ENCODE assay signal across 25 cellular contexts in the genomic region with DNA sequence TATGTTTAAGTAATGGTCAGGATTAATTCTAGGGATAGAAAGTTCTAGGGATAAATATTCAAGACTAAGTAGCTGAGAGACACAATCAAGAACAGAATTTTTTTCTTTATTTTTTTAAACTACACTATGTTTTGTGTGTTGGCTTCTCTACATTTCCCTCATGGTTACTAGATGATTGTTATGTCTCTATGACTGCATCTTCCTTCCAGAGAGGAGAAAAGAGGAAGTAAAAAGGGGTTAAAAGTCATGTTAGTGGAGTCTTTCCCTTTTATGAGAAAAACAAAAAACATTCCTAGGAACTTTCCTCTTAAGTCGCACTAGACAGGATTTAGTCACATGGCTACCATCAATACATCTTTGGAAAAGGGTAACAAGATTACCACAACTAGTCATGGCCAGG.
"Had no signal": no experiment of that assay in that cellular context is flagged by ENCODE, and none has a peak within 500 bp of the region (broad histone marks: within the 10 kb centered on the region; RNA-seq: fewer than 3 reads in every experiment).

No MANE protein-coding gene starts in this region.

- H3K36me3 Mint-ChIP-seq: activated naive CD8-positive, alpha-beta T cell treated with anti-CD3 and anti-CD28 coated beads, Interleukin-2, amount 10 ng/mL, durations not matched to agents 7 days and 5 days; mesothelial cell of epicardium; naive thymus-derived CD8-positive, alpha-beta T cell; neural progenitor cell; stimulated activated effector memory CD8-positive, alpha-beta T cell treated with anti-CD3 and anti-CD28 coated beads, Interleukin-12 subunit alpha, Interleukin-12 subunit beta, amount 100 ng/mL, for 72 hours had no signal

- H3K4me1 Mint-ChIP-seq: activated CD4-positive, alpha-beta memory T cell treated with anti-CD3 and anti-CD28 coated beads, Interleukin-2, amount 10 ng/mL, durations not matched to agents 7 days and 5 days; activated CD4-positive, alpha-beta T cell treated with anti-CD3 and anti-CD28 coated beads, Interleukin-2, amount 10 ng/mL, durations not matched to agents 24 days and 14 days; activated naive CD8-positive, alpha-beta T cell treated with anti-CD3 and anti-CD28 coated beads, Interleukin-2, amount 10 ng/mL, durations not matched to agents 7 days and 5 days; naive thymus-derived CD8-positive, alpha-beta T cell; neural progenitor cell; stimulated activated effector memory CD8-positive, alpha-beta T cell treated with anti-CD3 and anti-CD28 coated beads, Interleukin-12 subunit alpha, Interleukin-12 subunit beta, amount 100 ng/mL, for 72 hours had no signal

- H3K4me3 ChIP-seq: colonic mucosa, esophagus squamous epithelium, gastrocnemius medialis, left ventricle myocardium inferior, neural progenitor cell, right lobe of liver, skin epidermis, stomach, suprapubic skin, tibial nerve had no signal

- H3K27ac ChIP-seq: colonic mucosa, esophagus squamous epithelium, gastrocnemius medialis, left ventricle myocardium inferior, neural progenitor cell, right lobe of liver, skin epidermis, stomach, suprapubic skin, tibial nerve had no signal

- H3K27ac Mint-ChIP-seq: activated CD4-positive, alpha-beta memory T cell treated with anti-CD3 and anti-CD28 coated beads, Interleukin-2, amount 10 ng/mL, durations not matched to agents 7 days and 5 days; activated CD4-positive, alpha-beta T cell treated with anti-CD3 and anti-CD28 coated beads, Interleukin-2, amount 10 ng/mL, durations not matched to agents 24 days and 14 days; activated naive CD4-positive, alpha-beta T cell treated with anti-CD3 and anti-CD28 coated beads for 36 hours; activated naive CD8-positive, alpha-beta T cell treated with anti-CD3 and anti-CD28 coated beads, Interleukin-2, amount 10 ng/mL, durations not matched to agents 7 days and 5 days; activated T-cell treated with anti-CD3 and anti-CD28 coated beads, Interleukin-2, amount 50 U/mL, for 72 hours; mesothelial cell of epicardium; naive thymus-derived CD8-positive, alpha-beta T cell; neural progenitor cell; stimulated activated effector memory CD8-positive, alpha-beta T cell treated with anti-CD3 and anti-CD28 coated beads, Interleukin-12 subunit alpha, Interleukin-12 subunit beta, amount 100 ng/mL, for 72 hours had no signal

- DNase-seq: activated CD4-positive, alpha-beta memory T cell treated with anti-CD3 and anti-CD28 coated beads, Interleukin-2, amount 10 ng/mL, durations not matched to agents 7 days and 5 days; activated CD4-positive, alpha-beta T cell treated with anti-CD3 and anti-CD28 coated beads, Interleukin-2, amount 10 ng/mL, durations not matched to agents 24 days and 14 days; activated effector memory CD4-positive, alpha-beta T cell treated with Interleukin-2 at 50 U/mL for 16 hours; activated naive CD4-positive, alpha-beta T cell treated with anti-CD3 and anti-CD28 coated beads for 36 hours; activated naive CD8-positive, alpha-beta T cell treated with anti-CD3 and anti-CD28 coated beads, Interleukin-2, amount 10 ng/mL, durations not matched to agents 7 days and 5 days; activated T-cell treated with anti-CD3 and anti-CD28 coated beads, Interleukin-2, amount 50 U/mL, for 72 hours; amniotic stem cell; colonic mucosa; esophagus squamous epithelium; gastrocnemius medialis; hippocampal formation; kidney glomerular epithelial cell; left ventricle myocardium inferior; mammary epithelial cell; naive thymus-derived CD8-positive, alpha-beta T cell; posterior cingulate gyrus; right lobe of liver; stimulated activated CD4-positive, alpha-beta T cell treated with anti-CD3 and anti-CD28 coated beads, Interleukin-2, amount 100 ng/mL, for 24 hours; stomach had no signal

- H3K9me3 Mint-ChIP-seq: activated CD4-positive, alpha-beta memory T cell treated with anti-CD3 and anti-CD28 coated beads, Interleukin-2, amount 10 ng/mL, durations not matched to agents 7 days and 5 days; activated CD4-positive, alpha-beta T cell treated with anti-CD3 and anti-CD28 coated beads, Interleukin-2, amount 10 ng/mL, durations not matched to agents 24 days and 14 days; activated naive CD4-positive, alpha-beta T cell treated with anti-CD3 and anti-CD28 coated beads for 36 hours; activated T-cell treated with anti-CD3 and anti-CD28 coated beads, Interleukin-2, amount 50 U/mL, for 72 hours; naive thymus-derived CD8-positive, alpha-beta T cell; neural progenitor cell had no signal

- H3K36me3 ChIP-seq: colonic mucosa, esophagus squamous epithelium, gastrocnemius medialis, left ventricle myocardium inferior, neural progenitor cell, right lobe of liver, stomach, suprapubic skin, tibial nerve had no signal

- ATAC-seq: activated T-cell treated with anti-CD3 and anti-CD28 coated beads, Interleukin-2, amount 50 U/mL, for 72 hours; gastrocnemius medialis; naive thymus-derived CD8-positive, alpha-beta T cell; right lobe of liver; stimulated activated effector memory CD8-positive, alpha-beta T cell treated with anti-CD3 and anti-CD28 coated beads, Interleukin-12 subunit alpha, Interleukin-12 subunit beta, amount 100 ng/mL, for 72 hours had no signal

- H3K27me3 ChIP-seq: colonic mucosa, esophagus squamous epithelium, gastrocnemius medialis, neural progenitor cell, right lobe of liver, stomach, tibial nerve had no signal

- H3K9me3 ChIP-seq: colonic mucosa, esophagus squamous epithelium, gastrocnemius medialis, left ventricle myocardium inferior, right lobe of liver, stomach, suprapubic skin, tibial nerve had no signal

- H3K4me1 ChIP-seq: colonic mucosa, esophagus squamous epithelium, gastrocnemius medialis, left ventricle myocardium inferior, neural progenitor cell, right lobe of liver, stomach, suprapubic skin, tibial nerve had no signal

- H3K4me3 Mint-ChIP-seq: activated CD4-positive, alpha-beta memory T cell treated with anti-CD3 and anti-CD28 coated beads, Interleukin-2, amount 10 ng/mL, durations not matched to agents 7 days and 5 days; activated CD4-positive, alpha-beta T cell treated with anti-CD3 and anti-CD28 coated beads, Interleukin-2, amount 10 ng/mL, durations not matched to agents 24 days and 14 days; activated naive CD4-positive, alpha-beta T cell treated with anti-CD3 and anti-CD28 coated beads for 36 hours; activated naive CD8-positive, alpha-beta T cell treated with anti-CD3 and anti-CD28 coated beads, Interleukin-2, amount 10 ng/mL, durations not matched to agents 7 days and 5 days; activated T-cell treated with anti-CD3 and anti-CD28 coated beads, Interleukin-2, amount 50 U/mL, for 72 hours; mesothelial cell of epicardium; naive thymus-derived CD8-positive, alpha-beta T cell; neural progenitor cell; stimulated activated effector memory CD8-positive, alpha-beta T cell treated with anti-CD3 and anti-CD28 coated beads, Interleukin-12 subunit alpha, Interleukin-12 subunit beta, amount 100 ng/mL, for 72 hours had no signal

- H3K27me3 Mint-ChIP-seq: activated CD4-positive, alpha-beta memory T cell treated with anti-CD3 and anti-CD28 coated beads, Interleukin-2, amount 10 ng/mL, durations not matched to agents 7 days and 5 days; activated CD4-positive, alpha-beta T cell treated with anti-CD3 and anti-CD28 coated beads, Interleukin-2, amount 10 ng/mL, durations not matched to agents 24 days and 14 days; activated naive CD8-positive, alpha-beta T cell treated with anti-CD3 and anti-CD28 coated beads, Interleukin-2, amount 10 ng/mL, durations not matched to agents 7 days and 5 days; naive thymus-derived CD8-positive, alpha-beta T cell had no signal
